In genomic region chr5:51944500-51945125, GRCh38 we compare ENCODE assay signal across 22 cellular contexts.
"Had no signal": no experiment of that assay in that cellular context is flagged by ENCODE, and none has a peak within 500 bp of the region (broad histone marks: within the 10 kb centered on the region; RNA-seq: fewer than 3 reads in every experiment).

No MANE protein-coding gene starts in this region.

- ATAC-seq: Panc1, PC-3, T-cell had no signal

- H3K4me3 ChIP-seq: MG63 had no signal

- DNase-seq: Karpas-422, KG1, MG63, NCI-H1092, NCI-H1105 treated with DMSO at 0.1 percent for 48 hours, NCI-H1417 treated with DMSO at 0.1 percent for 48 hours, NCI-H187 treated with DMSO at 0.1 percent for 48 hours, NCI-H2081 treated with DMSO at 0.1 percent for 48 hours, NCI-H2171, NCI-H226, NCI-H446, NCI-H510A, NCI-H524 treated with DMSO at 0.1 percent for 48 hours, NCI-H69, NCI-H774, PC-3, SHP77, SK-N-SH, SW 1271, T-cell had no signal

- H3K4me2 ChIP-seq: SK-N-SH had no signal

- H3K27me3 ChIP-seq: MG63 had no signal

- H3K9me3 ChIP-seq: MG63 had no signal

- H3K36me3 ChIP-seq: MG63 had no signal

- H3K9ac ChIP-seq: SK-N-SH had no signal

- H3K27ac ChIP-seq: RWPE1 had no signal
